Comparison of ENCODE assay signal across 6 cellular contexts in genomic region chr10:93419039-93419438, GRCh38.
DNase-seq lines count a peak whose midpoint lies in the region; ATAC-seq and TF ChIP-seq lines count a peak whose summit lies in the region.
"Not testable (repeated sequence)": the region's sequence is repeated elsewhere in the genome, so short reads cannot be mapped to it uniquely, and the experiment has no call there.

No MANE protein-coding gene starts in this region.

- H3K4me1 ChIP-seq in cardiac muscle cell (ENCODE audit: low read depth) (peaks cover 34% of the 10 kb centered on the region), lower lobe of right lung (peaks cover 34% of the 10 kb centered on the region)

- not testable (repeated sequence) for H3K27me3 ChIP-seq in cardiac muscle cell; lower lobe of right lung (ENCODE audit: low read depth)

- not testable (repeated sequence) for H3K9me3 ChIP-seq in cardiac muscle cell (ENCODE audit: low read depth); lower lobe of right lung

- H3K36me3 ChIP-seq in cardiac muscle cell = not testable (repeated sequence)
- H3K36me3 ChIP-seq in lower lobe of right lung = peaks cover 16% of the 10 kb centered on the region

- not testable (repeated sequence) for H3K4me3 ChIP-seq in cardiac muscle cell, lower lobe of right lung

- peak overlapping the region; percentile 42; the same call in 1 of the 2 replicates for H3K27ac ChIP-seq in VCaP
- H3K27ac ChIP-seq in cardiac muscle cell = peak overlapping the region; percentile 91
- H3K27ac ChIP-seq in lower lobe of right lung = not testable (repeated sequence)

- TF ChIP-seq CTCF in VCaP (conservative IDR thresholded peaks at IDR 0.05); cardiac muscle cell (IDR thresholded peaks at IDR 0.05; ENCODE audit: low read depth, low read length); lower lobe of right lung (IDR thresholded peaks at IDR 0.05): not testable (repeated sequence)

- DNase-seq in CD1c-positive myeloid dendritic cell (ENCODE audit: extremely low spot score) (peak; percentile 29), MV-4-11 (lab: John Stamatoyannopoulos, UW) (peak; percentile 54), lower lobe of right lung (peak; percentile 69), posterior vena cava (ENCODE audit: low spot score) (peak; percentile 11)
- not testable (repeated sequence) for DNase-seq in cardiac muscle cell (ENCODE audit: low read depth in 1 of 2, low spot score in 1 of 2)

- not testable (repeated sequence) for ATAC-seq in lower lobe of right lung

- intact Hi-C loops in lower lobe of right lung (cut with DNase I); posterior vena cava (cut with DNase I): not testable (repeated sequence)
